20 cellular contexts compared by ENCODE assay signal in genomic region chr6:167839343-167839742, GRCh38. TPM values are rescaled to one million over a fixed set of nuclear protein-coding genes. Genes with fewer than 3 reads are reported as not detected.
DNase-seq lines count a peak whose midpoint lies in the region; ATAC-seq and TF ChIP-seq lines count a peak whose summit lies in the region.
"Had no signal": no experiment of that assay in that cellular context is flagged by ENCODE, and none has a peak within 500 bp of the region (broad histone marks: within the 10 kb centered on the region; RNA-seq: fewer than 3 reads in every experiment).

No MANE protein-coding gene starts in this region.

- no peak for TF ChIP-seq CTCF in lower lobe of right lung (IDR thresholded peaks at IDR 0.05)
- no peak for TF ChIP-seq CTCF in Peyer's patch (IDR thresholded peaks at IDR 0.05)

- H3K9me3 ChIP-seq in BLaER1 treated with 17β-estradiol and CSF1 and Interleukin-3, amounts not matched to agents 10 nM and 100 nM (replicated peaks in 1 of 11): no peaks in the 10 kb centered on the region
- no peaks in the 10 kb centered on the region for H3K9me3 ChIP-seq in lower lobe of right lung
- H3K9me3 ChIP-seq in Peyer's patch: no peaks in the 10 kb centered on the region
- H3K9me3 ChIP-seq: right atrium auricular region, thoracic aorta had no signal

- peaks cover 0 to 5% (median 0%) of the 10 kb centered on the region in 11 experiments; a peak in 1 of 22 replicates for H3K36me3 ChIP-seq in BLaER1 treated with 17β-estradiol and CSF1 and Interleukin-3, amounts not matched to agents 10 nM and 100 nM
- no peaks in the 10 kb centered on the region for H3K36me3 ChIP-seq in lower lobe of right lung
- H3K36me3 ChIP-seq in Peyer's patch: no peaks in the 10 kb centered on the region
- H3K36me3 ChIP-seq: brain microvascular endothelial cell, right atrium auricular region, thoracic aorta had no signal

- peak; percentile 79 for DNase-seq in NCI-H226
- DNase-seq in lower lobe of right lung: no peak
- DNase-seq in Peyer's patch: no peak
- no peak for DNase-seq in activated CD8-positive, alpha-beta memory T cell treated with anti-CD3 and anti-CD28 coated beads for 24 hours
- DNase-seq in activated CD4-positive, CD25-positive, alpha-beta regulatory T cell treated with anti-CD3 and anti-CD28 coated beads, Interleukin-2, amount 50 U/mL, for 72 hours: no peak
- DNase-seq: activated CD4-positive, alpha-beta T cell treated with anti-CD3 and anti-CD28 coated beads, Interleukin-2, amount 10 ng/mL, durations not matched to agents 24 days and 14 days; activated CD8-positive, alpha-beta memory T cell treated with anti-CD3 and anti-CD28 coated beads, Interleukin-2, amount 50 U/mL, for 4 hours; brain microvascular endothelial cell; foreskin keratinocyte; HFFc6; KBM-7; NCI-H1048; NCI-H2029; stimulated activated CD4-positive, alpha-beta T cell treated with anti-CD3 and anti-CD28 coated beads, Interleukin-15, amount 100 ng/mL, for 24 hours had no signal

- peaks cover 41 to 100% (median 94%) of the 10 kb centered on the region in 11 experiments for H4K20me1 ChIP-seq in BLaER1 treated with 17β-estradiol and CSF1 and Interleukin-3, amounts not matched to agents 10 nM and 100 nM

- TF ChIP-seq POLR2A in Peyer's patch (IDR thresholded peaks at IDR 0.05): no peak

- no peaks in the 10 kb centered on the region for H3K27me3 ChIP-seq in BLaER1 treated with 17β-estradiol and CSF1 and Interleukin-3, amounts not matched to agents 10 nM and 100 nM
- H3K27me3 ChIP-seq in lower lobe of right lung (ENCODE audit: low read depth) (no peaks in the 10 kb centered on the region), Peyer's patch (no peaks in the 10 kb centered on the region)
- H3K27me3 ChIP-seq: brain microvascular endothelial cell, foreskin keratinocyte, right atrium auricular region had no signal

- peak overlapping the region in 10 of 11 experiments; percentile 20 to 49 (median 28); a peak in 17 of 22 replicates for H3K4me2 ChIP-seq in BLaER1 treated with 17β-estradiol and CSF1 and Interleukin-3, amounts not matched to agents 10 nM and 100 nM

- peaks cover 11 to 34% (median 23%) of the 10 kb centered on the region in 10 experiments; a peak in 18 of 20 replicates for H3K4me1 ChIP-seq in BLaER1 treated with 17β-estradiol and CSF1 and Interleukin-3, amounts not matched to agents 10 nM and 100 nM
- H3K4me1 ChIP-seq in lower lobe of right lung (peaks cover 54% of the 10 kb centered on the region), Peyer's patch (peaks cover 0 to 42% (median 0%) of the 10 kb centered on the region in 4 donors)

- intact Hi-C loops in lower lobe of right lung (cut with DNase I): no loop called here

- no peak overlapping the region for H3K27ac ChIP-seq in BLaER1 treated with 17β-estradiol and CSF1 and Interleukin-3, amounts not matched to agents 10 nM and 100 nM
- H3K27ac ChIP-seq in angular gyrus (ENCODE audit: low read depth, low read length): peak overlapping the region; percentile 80
- H3K27ac ChIP-seq in lower lobe of right lung: no peak overlapping the region
- no peak overlapping the region for H3K27ac ChIP-seq in Peyer's patch
- H3K27ac ChIP-seq: brain microvascular endothelial cell, foreskin keratinocyte, right atrium auricular region, thoracic aorta had no signal

- peak; percentile 39 to 50 for ATAC-seq in lower lobe of right lung
- ATAC-seq in GM18502 (IDR thresholded peaks at IDR 0.05; ENCODE audit: poor library complexity, unreplicated experiment): no peak
- ATAC-seq: foreskin keratinocyte had no signal

- H3K9ac ChIP-seq in BLaER1 treated with 17β-estradiol and CSF1 and Interleukin-3, amounts not matched to agents 10 nM and 100 nM: no peak overlapping the region

- H3K4me3 ChIP-seq in BLaER1 treated with 17β-estradiol and CSF1 and Interleukin-3, amounts not matched to agents 10 nM and 100 nM: no peak overlapping the region
- H3K4me3 ChIP-seq in lower lobe of right lung (no peak overlapping the region), Peyer's patch (no peak overlapping the region)
- H3K4me3 ChIP-seq: lung, right atrium auricular region, thoracic aorta had no signal

RNA-seq across cellular contexts. Expression of gene AFDN, which starts 12.6 kb away (rescaled TPM):
- total RNA-seq in lower lobe of right lung (167 TPM), Peyer's patch (100 to 1,000 TPM; 265 to 326 (median 313) TPM)
